Comparison of ENCODE assay signal across 19 cellular contexts in the genomic region with DNA sequence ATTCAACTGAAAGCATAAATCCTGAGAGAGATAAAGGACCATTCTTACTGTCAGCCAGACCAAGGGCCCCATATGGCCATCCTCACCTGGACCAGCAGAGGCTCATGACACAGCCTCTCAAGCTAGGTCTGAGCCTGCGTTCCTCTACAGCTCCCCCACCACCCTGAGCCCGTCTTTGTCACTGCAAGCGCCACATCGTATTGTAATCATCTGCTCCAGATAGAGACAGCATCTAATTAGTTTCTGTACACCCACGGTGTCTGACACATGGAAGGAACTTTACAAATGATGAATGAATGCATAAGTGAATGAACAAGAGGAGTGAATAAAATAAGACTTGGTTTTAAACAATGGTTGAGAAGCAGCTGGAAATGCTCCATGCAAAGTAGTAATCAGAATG.
A peak's percentile ranks its signal among the peaks of the same experiment; 100 is the strongest.
DNase-seq lines count a peak whose midpoint lies in the region; ATAC-seq and TF ChIP-seq lines count a peak whose summit lies in the region.
"Had no signal": no experiment of that assay in that cellular context is flagged by ENCODE, and none has a peak within 500 bp of the region (broad histone marks: within the 10 kb centered on the region; RNA-seq: fewer than 3 reads in every experiment).

No MANE protein-coding gene starts in this region.

- TF ChIP-seq CTCF in Calu3 (IDR thresholded peaks at IDR 0.05; ENCODE audit: unreplicated experiment) (no peak), WERI-Rb-1 (IDR thresholded peaks at IDR 0.05; ENCODE audit: low read depth, low read length) (0 out of 2 replicates have a peak, but pooled peaks have one; percentile 11), hepatocyte (IDR thresholded peaks at IDR 0.05; ENCODE audit: poor library complexity) (no peak)

- H3K4me1 Mint-ChIP-seq in Calu3 (ENCODE audit: low read depth, unreplicated experiment): peaks cover 39% of the 10 kb centered on the region
- H3K4me1 Mint-ChIP-seq: CD4-positive, alpha-beta memory T cell had no signal

- no peak overlapping the region for H2AFZ ChIP-seq in hepatocyte
- H2AFZ ChIP-seq: GM23338 had no signal

- no peak overlapping the region for H3K4me3 ChIP-seq in WERI-Rb-1 (ENCODE audit: low read depth, low read length)
- no peak overlapping the region for H3K4me3 ChIP-seq in hepatocyte
- H3K4me3 ChIP-seq: A549, BLaER1, GM23338, SJCRH30 had no signal

- CTCF ChIA-PET in Calu3 (lab: Charles Lee): no interaction called here

- H3K9me3 ChIP-seq in WERI-Rb-1 (ENCODE audit: severe bottlenecking): no peaks in the 10 kb centered on the region
- no peaks in the 10 kb centered on the region for H3K9me3 ChIP-seq in hepatocyte (ENCODE audit: low read depth)
- H3K9me3 ChIP-seq: A549, SJCRH30 had no signal

- peak overlapping the region; percentile 88 for H3K27ac Mint-ChIP-seq in Calu3 (ENCODE audit: unreplicated experiment)
- H3K27ac Mint-ChIP-seq: CD4-positive, alpha-beta memory T cell; GM23338 had no signal

- H3K27me3 ChIP-seq in WERI-Rb-1 (ENCODE audit: insufficient read depth, low read depth, severe bottlenecking) (no peaks in the 10 kb centered on the region), hepatocyte (no peaks in the 10 kb centered on the region)
- H3K27me3 ChIP-seq: BLaER1, SJCRH30 had no signal

- H3K27me3 Mint-ChIP-seq in Calu3 (ENCODE audit: unreplicated experiment): no peaks in the 10 kb centered on the region
- H3K27me3 Mint-ChIP-seq: CD4-positive, alpha-beta memory T cell had no signal

- no peak overlapping the region for H3K4me3 Mint-ChIP-seq in Calu3 (ENCODE audit: low read depth, unreplicated experiment)
- H3K4me3 Mint-ChIP-seq: CD4-positive, alpha-beta memory T cell; GM23338 had no signal

- H3K9me3 Mint-ChIP-seq in Calu3 (ENCODE audit: low read depth, unreplicated experiment): peaks cover 6% of the 10 kb centered on the region

- H3K79me2 ChIP-seq in hepatocyte: no peaks in the 10 kb centered on the region

- H3K4me1 ChIP-seq in hepatocyte (ENCODE audit: insufficient read depth): peaks cover 36% of the 10 kb centered on the region
- H3K4me1 ChIP-seq: A549, SJCRH30 had no signal

- DNase-seq in NCI-H82 (lab: John Stamatoyannopoulos, UW): peak; percentile 6
- DNase-seq in NCI-H82 treated with DMSO at 0.1 percent for 48 hours (lab: John Stamatoyannopoulos, UW; ENCODE audit: unreplicated experiment): no peak
- DNase-seq in Calu3: no peak
- peak; percentile 9 for DNase-seq in WERI-Rb-1
- no peak for DNase-seq in hepatocyte (ENCODE audit: low spot score)
- no peak for DNase-seq in 8988T
- DNase-seq in SW480 (ENCODE audit: low spot score): no peak
- DNase-seq: CD4-positive, alpha-beta memory T cell; GDM1; Kasumi-1; NCI-H187; NCI-H774; SJCRH30; SW 1271 had no signal

- H3K4me2 ChIP-seq in hepatocyte: no peak overlapping the region
- H3K4me2 ChIP-seq: A549, BLaER1, GM23338 had no signal

- H3K9me2 ChIP-seq in hepatocyte (replicated peaks; ENCODE audit: insufficient read depth): no peaks in the 10 kb centered on the region

- no peaks in the 10 kb centered on the region for H3K36me3 Mint-ChIP-seq in Calu3 (ENCODE audit: insufficient read depth, unreplicated experiment)

- WGBS in hepatocyte (ENCODE audit: low lambda C conversion rate, missing lambda C conversion rate): 100% methylated on average over 5 of the region's 5 CpGs

- ATAC-seq in HG03139 (IDR thresholded peaks at IDR 0.05; ENCODE audit: unreplicated experiment): no peak
- ATAC-seq: A549, GM23338, HCT116 had no signal

- no peak overlapping the region for H3K27ac ChIP-seq in WERI-Rb-1
- H3K27ac ChIP-seq in hepatocyte: peak overlapping the region; percentile 3
- H3K27ac ChIP-seq: A549, BLaER1, SJCRH30 had no signal

- intact Hi-C loops in Calu3 (cut with micrococcal nuclease; ENCODE audit: unreplicated experiment): loop anchor here (5.0 to 10.0 kb wide), 3 partner anchors 139 to 703 kb away; a partner anchor contains a TSS

- BruUV-seq in Calu3 (replicated peaks; lab: Mats Ljungman, UMichigan): no TSS peak

- H3K36me3 ChIP-seq in WERI-Rb-1 (no peaks in the 10 kb centered on the region), hepatocyte (replicated peaks; ENCODE audit: insufficient read depth, low read depth) (no peaks in the 10 kb centered on the region)
- H3K36me3 ChIP-seq: SJCRH30 had no signal

- H4K20me1 ChIP-seq in hepatocyte (ENCODE audit: insufficient read depth, poor library complexity, severe bottlenecking): no peaks in the 10 kb centered on the region
- H4K20me1 ChIP-seq: BLaER1 had no signal

Comparison
In these comparisons a context has a peak if more than half of its experiments do, and no peak if none do; other contexts are left out.
1. DNase-seq: peak in NCI-H82 (single experiment) and WERI-Rb-1 (single experiment); none in NCI-H82 treated with DMSO at 0.1 percent for 48 hours (single experiment), Calu3 (single experiment), hepatocyte (single experiment), 8988T (single experiment) and SW480 (single experiment).